8 cellular contexts compared by ENCODE assay signal in genomic region chr22:41446639-41447434, GRCh38. TPM values are rescaled to one million over a fixed set of nuclear protein-coding genes. Genes with fewer than 3 reads are reported as not detected.
DNase-seq lines count a peak whose midpoint lies in the region; ATAC-seq and TF ChIP-seq lines count a peak whose summit lies in the region.

Gene TOB2 (minus strand): TSS chr22:41446801. CDS start chr22:41437345, 9,456 bp downstream.

- peak within 1 kb of the TSS; percentile 94 to 99 (median 96) for H3K27ac Mint-ChIP-seq in CD4-positive, alpha-beta memory T cell

- peak; percentile 32 for ATAC-seq in GM21390 (IDR thresholded peaks at IDR 0.05; ENCODE audit: unreplicated experiment)

- intact Hi-C loops in CD4-positive, alpha-beta memory T cell (cut with micrococcal nuclease), result loop anchor here (2.0 to 10.0 kb wide), 3 partner anchors 138 to 495 kb away; partner anchors contain the start of genes DESI1, PMM1, RBX1 and XRCC6

- peaks cover 0 to 2% of the 10 kb centered on the region in 2 donors for H3K27me3 Mint-ChIP-seq in CD4-positive, alpha-beta memory T cell

- H3K4me3 ChIP-seq in CD4-positive, alpha-beta memory T cell (ENCODE audit: low read length in 2 of 2), result peak within 1 kb of the TSS; percentile 71 to 96
- peak within 1 kb of the TSS; percentile 89 for H3K4me3 ChIP-seq in Jurkat, Clone E6-1 (ENCODE audit: low read length)
- H3K4me3 ChIP-seq in epithelial cell of proximal tubule (ENCODE audit: low read depth, low read length) (peak within 1 kb of the TSS; percentile 92), mucosa of rectum (ENCODE audit: low read length in 2 of 2) (peak within 1 kb of the TSS; percentile 86 to 89)

- TF ChIP-seq CTCF in epithelial cell of proximal tubule (conservative IDR thresholded peaks at IDR 0.05; ENCODE audit: low read depth, low read length), result no peak

- H3K27ac ChIP-seq in CD4-positive, alpha-beta memory T cell (ENCODE audit: low read depth, low read length), result peak within 1 kb of the TSS; percentile 87
- peak within 1 kb of the TSS; percentile 100 for H3K27ac ChIP-seq in mucosa of rectum (ENCODE audit: low read depth in 2 of 2, low read length in 2 of 2)

- CTCF ChIA-PET in CD4-positive, alpha-beta memory T cell (lab: Charles Lee; ENCODE audit: partially characterized antibody), result interaction anchor here (1.1 to 2.0 kb wide), 2 partner anchors 22 to 220 kb away, joined by 4 to 7 read pairs; partner anchors contain the start of genes ACO2 and PHF5A

- H3K9me3 ChIP-seq in CD4-positive, alpha-beta memory T cell (ENCODE audit: control insufficient read depth in 1 of 2, low read length in 2 of 2), result no peaks in the 10 kb centered on the region
- H3K9me3 ChIP-seq in mucosa of rectum (ENCODE audit: control insufficient read depth in 2 of 2, low read length in 2 of 2), result no peaks in the 10 kb centered on the region

- POLR2A ChIA-PET in CD4-positive, alpha-beta memory T cell (lab: Charles Lee; ENCODE audit: partially characterized antibody), result interaction anchor here (0.6 to 10.7 kb wide), 28 partner anchors 10 to 495 kb away, joined by 3 to 261 read pairs (median 6); partner anchors contain the start of genes ACO2, DESI1, EP300 and PHF5A

- H3K9me3 Mint-ChIP-seq in CD4-positive, alpha-beta memory T cell, result peaks cover 0 to 6% (median 0%) of the 10 kb centered on the region in 8 donors

- H3K4me1 Mint-ChIP-seq in CD4-positive, alpha-beta memory T cell, result peaks cover 16 to 59% (median 28%) of the 10 kb centered on the region in 4 donors

- peak; percentile 92 to 94 (median 93) for DNase-seq in CD4-positive, alpha-beta memory T cell
- DNase-seq in Jurkat, Clone E6-1 (ENCODE audit: low read depth, low spot score), result peak; percentile 95
- DNase-seq in activated T-cell treated with anti-CD3 and anti-CD28 coated beads, Interleukin-2, amount 50 U/mL, for 1 hour, result peak; percentile 98
- DNase-seq in epithelial cell of proximal tubule (ENCODE audit: low read depth), result no peak
- DNase-seq in stimulated activated CD8-positive, alpha-beta memory T cell treated with anti-CD3 and anti-CD28 coated beads, Interleukin-4, amount 100 ng/mL, for 4 hours (ENCODE audit: low read depth in 2 of 2, low spot score in 1 of 2), result peak; percentile 82 to 89

- no peaks in the 10 kb centered on the region for H3K27me3 ChIP-seq in CD4-positive, alpha-beta memory T cell (ENCODE audit: insufficient read depth, low read length)
- H3K27me3 ChIP-seq in mucosa of rectum (ENCODE audit: control insufficient read depth in 2 of 2, insufficient read depth in 2 of 2, low read length in 2 of 2), result no peaks in the 10 kb centered on the region

- H3K36me3 Mint-ChIP-seq in CD4-positive, alpha-beta memory T cell, result peaks cover 0 to 42% of the 10 kb centered on the region in 2 donors

- H3K36me3 ChIP-seq in CD4-positive, alpha-beta memory T cell (ENCODE audit: insufficient read depth, low read length), result no peaks in the 10 kb centered on the region
- H3K36me3 ChIP-seq in mucosa of rectum (ENCODE audit: control insufficient read depth in 2 of 2, insufficient read depth in 2 of 2, low read length in 2 of 2), result peaks cover 3 to 5% of the 10 kb centered on the region in 2 donors

- H3K4me3 Mint-ChIP-seq in CD4-positive, alpha-beta memory T cell, result peak within 1 kb of the TSS; percentile 90 to 100 (median 96)

- H3K4me1 ChIP-seq in CD4-positive, alpha-beta memory T cell (ENCODE audit: insufficient read depth, low read length), result peaks cover 18% of the 10 kb centered on the region
- peaks cover 13 to 18% of the 10 kb centered on the region in 2 donors for H3K4me1 ChIP-seq in mucosa of rectum (ENCODE audit: control insufficient read depth in 2 of 2, insufficient read depth in 2 of 2, low read length in 2 of 2)

- peak within 1 kb of the TSS; percentile 97 for H3K9ac ChIP-seq in mucosa of rectum (ENCODE audit: low read depth in 1 of 2, low read length in 2 of 2)

TF ChIP-seq in PFSK-1, 5 proteins besides CTCF, POLR2A, EP300 and RAD21:
- TF ChIP-seq POLR2AphosphoS5 (IDR thresholded peaks at IDR 0.05; ENCODE audit: low read depth, low read length) (peak; percentile 99), FOXP2 (optimal IDR thresholded peaks at IDR 0.05; ENCODE audit: borderline replicate concordance, extremely low read depth, extremely low read length, insufficient read depth) (peak; percentile 98), TAF1 (IDR thresholded peaks at IDR 0.05; ENCODE audit: borderline replicate concordance, insufficient read depth, low read length) (peak; percentile 100), SIN3A (IDR thresholded peaks at IDR 0.05; ENCODE audit: borderline replicate concordance, insufficient read depth, low read length) (peak; percentile 98)
- TF ChIP-seq, protein P1, sequence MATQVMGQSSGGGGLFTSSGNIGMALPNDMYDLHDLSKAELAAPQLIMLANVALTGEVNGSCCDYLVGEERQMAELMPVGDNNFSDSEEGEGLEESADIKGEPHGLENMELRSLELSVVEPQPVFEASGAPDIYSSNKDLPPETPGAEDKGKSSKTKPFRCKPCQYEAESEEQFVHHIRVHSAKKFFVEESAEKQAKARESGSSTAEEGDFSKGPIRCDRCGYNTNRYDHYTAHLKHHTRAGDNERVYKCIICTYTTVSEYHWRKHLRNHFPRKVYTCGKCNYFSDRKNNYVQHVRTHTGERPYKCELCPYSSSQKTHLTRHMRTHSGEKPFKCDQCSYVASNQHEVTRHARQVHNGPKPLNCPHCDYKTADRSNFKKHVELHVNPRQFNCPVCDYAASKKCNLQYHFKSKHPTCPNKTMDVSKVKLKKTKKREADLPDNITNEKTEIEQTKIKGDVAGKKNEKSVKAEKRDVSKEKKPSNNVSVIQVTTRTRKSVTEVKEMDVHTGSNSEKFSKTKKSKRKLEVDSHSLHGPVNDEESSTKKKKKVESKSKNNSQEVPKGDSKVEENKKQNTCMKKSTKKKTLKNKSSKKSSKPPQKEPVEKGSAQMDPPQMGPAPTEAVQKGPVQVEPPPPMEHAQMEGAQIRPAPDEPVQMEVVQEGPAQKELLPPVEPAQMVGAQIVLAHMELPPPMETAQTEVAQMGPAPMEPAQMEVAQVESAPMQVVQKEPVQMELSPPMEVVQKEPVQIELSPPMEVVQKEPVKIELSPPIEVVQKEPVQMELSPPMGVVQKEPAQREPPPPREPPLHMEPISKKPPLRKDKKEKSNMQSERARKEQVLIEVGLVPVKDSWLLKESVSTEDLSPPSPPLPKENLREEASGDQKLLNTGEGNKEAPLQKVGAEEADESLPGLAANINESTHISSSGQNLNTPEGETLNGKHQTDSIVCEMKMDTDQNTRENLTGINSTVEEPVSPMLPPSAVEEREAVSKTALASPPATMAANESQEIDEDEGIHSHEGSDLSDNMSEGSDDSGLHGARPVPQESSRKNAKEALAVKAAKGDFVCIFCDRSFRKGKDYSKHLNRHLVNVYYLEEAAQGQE (IDR thresholded peaks at IDR 0.05; ENCODE audit: insufficient read depth in 1 of 2, low read depth in 2 of 2, low read length in 2 of 2), result peak; percentile 66 to 76; a peak in 3 of 4 replicates
TF ChIP-seq in PFSK-1: peak in this region for 5.

RNA-seq across cellular contexts. Expression of gene TOB2, which starts in this region (rescaled TPM):
- 10 to 100 TPM; 37.5 to 38.7 TPM for total RNA-seq in CD4-positive, alpha-beta memory T cell
- polyA plus RNA-seq in CD4-positive, alpha-beta memory T cell, result 10 to 100 TPM in 1 of 2 donors, 1 to 10 TPM in 1; 9.6 to 26.5 TPM
- polyA plus RNA-seq in Jurkat, Clone E6-1 (2012; ENCODE audit: insufficient read depth, insufficient read length), result 9.1 TPM
- polyA plus RNA-seq in PFSK-1 (2012; ENCODE audit: insufficient read length, low read depth), result 69.6 TPM
- total RNA-seq in epithelial cell of proximal tubule, result 31.8 and 33.4 TPM in 2 replicates
